8 cellular contexts compared by ENCODE assay signal in the genomic region with DNA sequence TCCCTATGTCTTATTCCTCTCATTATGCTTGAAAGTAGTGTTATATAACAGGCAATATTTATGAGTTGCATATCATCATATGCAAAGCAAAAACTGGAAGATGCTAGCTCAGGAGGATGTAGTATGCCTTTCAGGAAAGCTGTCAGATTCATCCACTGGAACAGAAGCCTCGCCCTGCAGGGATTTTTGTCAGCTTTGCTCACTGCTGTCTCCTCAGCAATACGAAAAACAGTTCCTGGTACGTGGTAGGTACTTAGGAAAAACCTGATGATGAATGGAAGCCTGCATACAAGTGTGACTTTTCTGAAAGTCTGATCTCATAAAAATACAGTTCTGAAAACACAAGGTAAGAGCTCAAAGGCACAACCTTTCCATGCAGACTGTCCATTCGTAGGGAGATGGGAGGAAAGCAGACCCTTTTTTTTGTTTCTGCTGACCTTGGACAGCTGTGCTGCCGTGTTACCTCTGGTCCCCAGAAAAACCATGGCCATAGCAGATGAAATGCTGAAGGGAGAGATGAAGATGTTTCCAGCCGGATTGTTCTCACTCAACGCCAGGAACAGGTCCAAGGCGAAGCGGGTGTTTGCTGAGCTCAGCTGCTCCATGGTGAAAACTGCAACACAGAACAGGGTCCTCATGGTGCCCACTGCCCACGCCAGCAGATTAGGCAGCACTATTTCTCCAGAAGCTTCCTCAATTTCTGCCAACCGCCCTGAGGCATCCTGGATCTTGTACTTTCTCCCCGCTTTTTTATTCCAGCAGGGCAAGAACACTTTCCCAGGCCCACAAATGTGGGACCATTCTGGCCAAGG. TPM values are rescaled to one million over a fixed set of nuclear protein-coding genes. Genes with fewer than 3 reads are reported as not detected.
DNase-seq lines count a peak whose midpoint lies in the region; ATAC-seq, FAIRE-seq and TF ChIP-seq lines count a peak whose summit lies in the region.

No MANE protein-coding gene starts in this region.

- H3K4me3 ChIP-seq in heart right ventricle (peak overlapping the region; percentile 29 to 73 (median 66)), mucosa of descending colon (peak overlapping the region; percentile 0), aorta (ENCODE audit: low read length in 2 of 2) (peak overlapping the region in 1 of 2 donors; percentile 36)

- no peak for TF ChIP-seq CTCF in heart right ventricle (IDR thresholded peaks at IDR 0.05)
- TF ChIP-seq CTCF in mucosa of descending colon (IDR thresholded peaks at IDR 0.05), result no peak

- FAIRE-seq in GM19239 (lab: Jason Lieb, UNC), result no peak

- peaks cover 0 to 52% (median 28%) of the 10 kb centered on the region in 9 donors for H3K36me3 ChIP-seq in heart right ventricle
- H3K36me3 ChIP-seq in mucosa of descending colon (ENCODE audit: low read depth), result no peaks in the 10 kb centered on the region
- H3K36me3 ChIP-seq in aorta (ENCODE audit: control insufficient read depth in 1 of 2, insufficient read depth in 2 of 2, low read length in 1 of 2), result peaks cover 2 to 3% of the 10 kb centered on the region in 2 donors

- 56 to 62% methylated on average over 12 of the region's 12 CpGs for WGBS in heart right ventricle, 2 donors
- WGBS in aorta, 2 donors, result 44 to 55% methylated on average over 12 of the region's 12 CpGs

- H3K27me3 ChIP-seq in heart right ventricle, result no peaks in the 10 kb centered on the region
- no peaks in the 10 kb centered on the region for H3K27me3 ChIP-seq in aorta (ENCODE audit: control insufficient read depth in 1 of 2, insufficient read depth in 2 of 2, low read length in 1 of 2)

- no peak for ATAC-seq in heart right ventricle
- ATAC-seq in left cardiac atrium, result no peak
- peak; percentile 2 for ATAC-seq in mucosa of descending colon
- ATAC-seq in aorta (ENCODE audit: low FRiP score), result no peak
- ATAC-seq in GM19463 (IDR thresholded peaks at IDR 0.05; ENCODE audit: unreplicated experiment), result no peak
- ATAC-seq in GM21390 (IDR thresholded peaks at IDR 0.05; ENCODE audit: unreplicated experiment), result no peak

- H3K4me1 ChIP-seq in heart right ventricle, result peaks cover 12 to 81% (median 33%) of the 10 kb centered on the region in 9 donors
- peaks cover 26% of the 10 kb centered on the region for H3K4me1 ChIP-seq in mucosa of descending colon (ENCODE audit: low read depth)
- peaks cover 0 to 3% of the 10 kb centered on the region in 2 donors for H3K4me1 ChIP-seq in aorta (ENCODE audit: control insufficient read depth in 1 of 2, insufficient read depth in 2 of 2, low read length in 2 of 2)

- intact Hi-C loops in heart right ventricle (cut with DNase I), result loop anchor here in 9 of 10 donors (2.0 to 10.0 kb wide), 5 partner anchors 48 to 217 kb away; no protein-coding TSS in a partner anchor
- intact Hi-C loops in left cardiac atrium (cut with DNase I), result loop anchor here (2.0 to 10.0 kb wide), 3 partner anchors 45 to 225 kb away; a partner anchor contains a TSS
- intact Hi-C loops in mucosa of descending colon (cut with DNase I, micrococcal nuclease), result loop anchor here in 1 of 2 donors (5.0 kb wide), 1 partner anchor 48 kb away; no protein-coding TSS in a partner anchor
- intact Hi-C loops in aorta (cut with DNase I), result loop anchor here (5.0 kb wide), 2 partner anchors 48 to 147 kb away; no protein-coding TSS in a partner anchor

- H3K9me3 ChIP-seq in heart right ventricle (no peaks in the 10 kb centered on the region), mucosa of descending colon (no peaks in the 10 kb centered on the region), aorta (ENCODE audit: control insufficient read depth, low read length) (no peaks in the 10 kb centered on the region)

- no peak for DNase-seq in heart right ventricle
- DNase-seq in left cardiac atrium, result no peak
- peak; percentile 32 for DNase-seq in cerebellum (ENCODE audit: low spot score)
- DNase-seq in mucosa of descending colon, result peak in 1 of 3 donors; percentile 40
- DNase-seq in aorta, result no peak
- DNase-seq in GM19239 (ENCODE audit: insufficient read length, low spot score), result no peak

- H3K27ac ChIP-seq in heart right ventricle (peak overlapping the region; percentile 95 to 99 (median 97)), aorta (ENCODE audit: low read depth in 1 of 2, low read length in 2 of 2) (peak overlapping the region in 1 of 2 donors; percentile 2)

RNA-seq across cellular contexts. Expression of a gene that starts 1.5 kb away (rescaled TPM):
- 10 to 100 TPM; 17.7 to 73.7 (median 22.5) TPM for total RNA-seq in heart right ventricle
- polyA plus RNA-seq in heart right ventricle, result 10 to 100 TPM; 16.3 to 16.6 TPM
- 10 to 100 TPM; 27.5 to 39.2 TPM for total RNA-seq in left cardiac atrium
- total RNA-seq in cerebellum, result 2.9 TPM
- total RNA-seq in mucosa of descending colon, result 100 to 1,000 TPM in 2 of 3 donors, 10 to 100 TPM in 1; 66.7 to 187 (median 132) TPM
- total RNA-seq in aorta, result 10 to 100 TPM; 42.8 to 46.6 TPM
- polyA plus RNA-seq in aorta, result 10 to 100 TPM; 30.2 to 59.5 TPM
